8 cellular contexts compared by ENCODE assay signal in genomic region chr1:182601416-182601786, GRCh38. TPM values are rescaled to one million over a fixed set of nuclear protein-coding genes. Genes with fewer than 3 reads are reported as not detected.
DNase-seq lines count a peak whose midpoint lies in the region; ATAC-seq, FAIRE-seq and TF ChIP-seq lines count a peak whose summit lies in the region.

No MANE protein-coding gene starts in this region.

- peaks cover 25% of the 10 kb centered on the region for H3K4me1 ChIP-seq in neural progenitor cell

- H3K36me3 ChIP-seq in neural progenitor cell, result no peaks in the 10 kb centered on the region

- no peak overlapping the region for H3K9ac ChIP-seq in neural progenitor cell

- TF ChIP-seq CTCF in fibroblast of villous mesenchyme (IDR thresholded peaks at IDR 0.05; ENCODE audit: insufficient read depth, low read depth, low read length) (peak; percentile 72), neural progenitor cell (IDR thresholded peaks at IDR 0.05) (peak; percentile 90)

- no peak overlapping the region for H2AFZ ChIP-seq in neural progenitor cell (replicated peaks)

- DNase-seq in M059J (ENCODE audit: low read depth), result peak; percentile 76
- DNase-seq in RKO (ENCODE audit: low spot score), result peak; percentile 85
- DNase-seq in activated T-helper 1 cell treated with anti-CD3 and anti-CD28 coated beads, Interleukin-2, amount 50 U/mL, for 16 hours (ENCODE audit: low read depth in 1 of 2, low spot score in 1 of 2), result peak; percentile 16 to 41
- peak; percentile 83 for DNase-seq in fibroblast of villous mesenchyme (ENCODE audit: low read depth)
- peak; percentile 94 for DNase-seq in neural progenitor cell (ENCODE audit: low spot score)
- peak; percentile 77 for DNase-seq in ureter (ENCODE audit: low spot score)

- peaks cover 25% of the 10 kb centered on the region for H3K4me1 Mint-ChIP-seq in neural progenitor cell

- ATAC-seq in HG03565 (IDR thresholded peaks at IDR 0.05; ENCODE audit: unreplicated experiment), result no peak

- no peaks in the 10 kb centered on the region for H3K36me3 Mint-ChIP-seq in neural progenitor cell

- no peaks in the 10 kb centered on the region for H4K20me1 ChIP-seq in neural progenitor cell (ENCODE audit: low read depth)

- H3K4me3 Mint-ChIP-seq in neural progenitor cell, result no peak overlapping the region

- peaks cover 15% of the 10 kb centered on the region for H3K27me3 Mint-ChIP-seq in neural progenitor cell (ENCODE audit: insufficient read depth, low read depth)

- H3K27me3 ChIP-seq in neural progenitor cell, result peaks cover 31% of the 10 kb centered on the region

- peaks cover 15% of the 10 kb centered on the region for H3F3A ChIP-seq in neural progenitor cell (ENCODE audit: low read depth)

- no peak overlapping the region for H3K27ac Mint-ChIP-seq in neural progenitor cell

- H3K4me2 ChIP-seq in neural progenitor cell, result no peak overlapping the region

- no peaks in the 10 kb centered on the region for H3K9me3 ChIP-seq in neural progenitor cell (ENCODE audit: low read depth)

- H3K4me3 ChIP-seq in fibroblast of villous mesenchyme (ENCODE audit: low read depth, low read length), result no peak overlapping the region
- H3K4me3 ChIP-seq in neural progenitor cell, result no peak overlapping the region

- H3K79me2 ChIP-seq in neural progenitor cell (ENCODE audit: low read depth), result no peaks in the 10 kb centered on the region

- H3K9me3 Mint-ChIP-seq in neural progenitor cell, result no peaks in the 10 kb centered on the region

- H3K27ac ChIP-seq in neural progenitor cell, result no peak overlapping the region

- FAIRE-seq in G401.6 (lab: Jason Lieb, UNC), result peak; percentile 23

RNA-seq across cellular contexts. Expression of gene RGS16, which starts 2.8 kb away (rescaled TPM):
- total RNA-seq in M059J (2014; rRNA removed; shearing (Covaris generic)), result not detected in 2 replicates
- total RNA-seq in fibroblast of villous mesenchyme (0.32 and 1.3 TPM in 2 replicates), neural progenitor cell (ENCODE audit: low replicate concordance) (12.5 and 16.4 TPM in 2 replicates), ureter (22.4 TPM)

RNA-seq across cellular contexts. Expression of gene RNASEL, which starts 12.3 kb away (rescaled TPM):
- 7.6 and 12.5 TPM in 2 replicates for total RNA-seq in M059J (2014; rRNA removed; shearing (Covaris generic))
- total RNA-seq in fibroblast of villous mesenchyme (4.5 and 9.1 TPM in 2 replicates), neural progenitor cell (ENCODE audit: low replicate concordance) (3.6 and 6.2 TPM in 2 replicates), ureter (15.0 TPM)

Comparison
In these comparisons a context has a peak if more than half of its experiments do, and no peak if none do; other contexts are left out.
1. DNase-seq: peak in every context shown above with its lines; median percentile 94 in neural progenitor cell; 85 in RKO; 83 in fibroblast of villous mesenchyme; 77 in ureter; 76 in M059J; 28 in activated T-helper 1 cell treated with anti-CD3 and anti-CD28 coated beads, Interleukin-2, amount 50 U/mL, for 16 hours.